8 cellular contexts compared by ENCODE assay signal in genomic region chr2:26346454-26347053, GRCh38. TPM values are rescaled to one million over a fixed set of nuclear protein-coding genes. Genes with fewer than 3 reads are reported as not detected.
DNase-seq lines count a peak whose midpoint lies in the region; ATAC-seq and TF ChIP-seq lines count a peak whose summit lies in the region.

A gene with protein sequence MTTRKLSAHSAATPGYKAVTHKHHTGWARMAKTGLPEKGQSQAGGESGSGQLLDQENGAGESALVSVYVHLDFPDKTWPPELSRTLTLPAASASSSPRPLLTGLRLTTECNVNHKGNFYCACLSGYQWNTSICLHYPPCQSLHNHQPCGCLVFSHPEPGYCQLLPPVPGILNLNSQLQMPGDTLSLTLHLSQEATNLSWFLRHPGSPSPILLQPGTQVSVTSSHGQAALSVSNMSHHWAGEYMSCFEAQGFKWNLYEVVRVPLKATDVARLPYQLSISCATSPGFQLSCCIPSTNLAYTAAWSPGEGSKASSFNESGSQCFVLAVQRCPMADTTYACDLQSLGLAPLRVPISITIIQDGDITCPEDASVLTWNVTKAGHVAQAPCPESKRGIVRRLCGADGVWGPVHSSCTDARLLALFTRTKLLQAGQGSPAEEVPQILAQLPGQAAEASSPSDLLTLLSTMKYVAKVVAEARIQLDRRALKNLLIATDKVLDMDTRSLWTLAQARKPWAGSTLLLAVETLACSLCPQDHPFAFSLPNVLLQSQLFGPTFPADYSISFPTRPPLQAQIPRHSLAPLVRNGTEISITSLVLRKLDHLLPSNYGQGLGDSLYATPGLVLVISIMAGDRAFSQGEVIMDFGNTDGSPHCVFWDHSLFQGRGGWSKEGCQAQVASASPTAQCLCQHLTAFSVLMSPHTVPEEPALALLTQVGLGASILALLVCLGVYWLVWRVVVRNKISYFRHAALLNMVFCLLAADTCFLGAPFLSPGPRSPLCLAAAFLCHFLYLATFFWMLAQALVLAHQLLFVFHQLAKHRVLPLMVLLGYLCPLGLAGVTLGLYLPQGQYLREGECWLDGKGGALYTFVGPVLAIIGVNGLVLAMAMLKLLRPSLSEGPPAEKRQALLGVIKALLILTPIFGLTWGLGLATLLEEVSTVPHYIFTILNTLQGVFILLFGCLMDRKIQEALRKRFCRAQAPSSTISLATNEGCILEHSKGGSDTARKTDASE (minus strand): TSS chr2:26346789. CDS start chr2:26346234, 555 bp downstream.

- H3K9ac ChIP-seq in BLaER1 treated with 17β-estradiol and CSF1 and Interleukin-3, amounts not matched to agents 10 nM and 100 nM: peak within 1 kb of the TSS; percentile 87 to 95 (median 91)

- peak within 1 kb of the TSS; percentile 99 for H3K27ac Mint-ChIP-seq in endothelial cell (ENCODE audit: unreplicated experiment)

- peak within 1 kb of the TSS; percentile 81 to 93 (median 89) for H3K27ac ChIP-seq in BLaER1 treated with 17β-estradiol and CSF1 and Interleukin-3, amounts not matched to agents 10 nM and 100 nM

- no peak for TF ChIP-seq CTCF in HFF-Myc (IDR thresholded peaks at IDR 0.05; ENCODE audit: low read depth, low read length, missing control alignments)
- no peak for TF ChIP-seq CTCF in endothelial cell (IDR thresholded peaks at IDR 0.05; ENCODE audit: unreplicated experiment)

- peaks cover 1% of the 10 kb centered on the region for H3K27me3 Mint-ChIP-seq in endothelial cell (ENCODE audit: unreplicated experiment)

- ATAC-seq in HG02973 (IDR thresholded peaks at IDR 0.05; ENCODE audit: unreplicated experiment): no peak

- H3K4me2 ChIP-seq in BLaER1 treated with 17β-estradiol and CSF1 and Interleukin-3, amounts not matched to agents 10 nM and 100 nM: peak within 1 kb of the TSS; percentile 86 to 96 (median 92)

- H3K36me3 Mint-ChIP-seq in endothelial cell (ENCODE audit: low read depth, unreplicated experiment): no peaks in the 10 kb centered on the region

- no peaks in the 10 kb centered on the region for H3K9me3 ChIP-seq in BLaER1 treated with 17β-estradiol and CSF1 and Interleukin-3, amounts not matched to agents 10 nM and 100 nM (replicated peaks in 1 of 11)
- no peaks in the 10 kb centered on the region for H3K9me3 ChIP-seq in mononuclear cell (ENCODE audit: low read depth, low read length)

- H3K4me3 Mint-ChIP-seq in endothelial cell (ENCODE audit: unreplicated experiment): peak within 1 kb of the TSS; percentile 99

- H3K9me3 Mint-ChIP-seq in endothelial cell (ENCODE audit: unreplicated experiment): no peaks in the 10 kb centered on the region

- H3K4me3 ChIP-seq in BLaER1 treated with 17β-estradiol and CSF1 and Interleukin-3, amounts not matched to agents 10 nM and 100 nM: peak within 1 kb of the TSS; percentile 81 to 98 (median 94)
- H3K4me3 ChIP-seq in HFF-Myc (replicated peaks; ENCODE audit: low read depth, low read length) (peak within 1 kb of the TSS; percentile 79), mononuclear cell (ENCODE audit: low read length) (peak within 1 kb of the TSS; percentile 70)

- H3K4me1 Mint-ChIP-seq in endothelial cell (ENCODE audit: unreplicated experiment): peaks cover 30% of the 10 kb centered on the region

- peaks cover 0 to 29% (median 13%) of the 10 kb centered on the region in 11 experiments; a peak in 15 of 22 replicates for H3K36me3 ChIP-seq in BLaER1 treated with 17β-estradiol and CSF1 and Interleukin-3, amounts not matched to agents 10 nM and 100 nM

- DNase-seq in HFF-Myc (ENCODE audit: extremely low read depth, low read depth): no peak
- DNase-seq in NOMO-1 (lab: John Stamatoyannopoulos, UW; ENCODE audit: unreplicated experiment in 2 of 2): peak; percentile 59 to 61
- peak; percentile 18 for DNase-seq in activated CD8-positive, alpha-beta memory T cell treated with anti-CD3 and anti-CD28 coated beads, Interleukin-2, amount 50 U/mL, for 1 hour (ENCODE audit: extremely low read depth)
- DNase-seq in endothelial cell (ENCODE audit: low spot score): peak; percentile 27
- DNase-seq in stimulated activated CD8-positive, alpha-beta memory T cell treated with anti-CD3 and anti-CD28 coated beads, Interleukin-4, amount 100 ng/mL, for 1 hour (ENCODE audit: low read depth in 2 of 2, low spot score in 1 of 2): peak; percentile 15 to 20

- peaks cover 25 to 47% (median 39%) of the 10 kb centered on the region in 10 experiments for H3K4me1 ChIP-seq in BLaER1 treated with 17β-estradiol and CSF1 and Interleukin-3, amounts not matched to agents 10 nM and 100 nM
- H3K4me1 ChIP-seq in mononuclear cell (ENCODE audit: insufficient read depth, low read length): peaks cover 28% of the 10 kb centered on the region

- no peaks in the 10 kb centered on the region for H3K27me3 ChIP-seq in BLaER1 treated with 17β-estradiol and CSF1 and Interleukin-3, amounts not matched to agents 10 nM and 100 nM
- no peaks in the 10 kb centered on the region for H3K27me3 ChIP-seq in mononuclear cell (ENCODE audit: insufficient read depth, low read length)

- H4K20me1 ChIP-seq in BLaER1 treated with 17β-estradiol and CSF1 and Interleukin-3, amounts not matched to agents 10 nM and 100 nM: peaks cover 16 to 54% (median 44%) of the 10 kb centered on the region in 11 experiments; a peak in 19 of 22 replicates

RNA-seq across cellular contexts. Expression of the gene that starts here (rescaled TPM):
- 4.9 TPM for total RNA-seq in endothelial cell (ENCODE audit: unreplicated experiment)
- 0.31 TPM for total RNA-seq in mononuclear cell
